In the genomic region with DNA sequence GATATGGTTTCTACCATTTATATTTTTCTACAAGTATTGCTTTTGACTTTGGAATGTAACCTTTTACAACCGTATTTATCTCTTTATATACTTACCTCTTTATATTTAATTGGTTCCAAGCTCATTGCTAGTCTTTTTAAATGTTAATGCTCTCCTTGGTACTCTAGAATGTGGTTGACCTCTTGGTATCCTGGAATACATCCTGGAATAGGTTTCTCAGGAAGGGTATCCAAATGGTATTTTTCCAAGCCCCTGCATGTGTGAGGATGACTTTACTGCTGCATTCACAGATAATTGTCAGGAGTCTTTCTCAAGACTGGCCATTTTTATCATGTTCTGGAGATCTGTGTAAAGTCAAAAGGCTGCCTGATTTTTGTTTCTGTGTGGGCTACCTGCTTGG, we compare ENCODE assay signal across 34 cellular contexts. TPM values are rescaled to one million over a fixed set of nuclear protein-coding genes. Genes with fewer than 3 reads are reported as not detected.
"Had no signal": no experiment of that assay in that cellular context is flagged by ENCODE, and none has a peak within 500 bp of the region (broad histone marks: within the 10 kb centered on the region; RNA-seq: fewer than 3 reads in every experiment).

No MANE protein-coding gene starts in this region.

- H3K27ac ChIP-seq: ascending aorta, cardiac muscle cell, WERI-Rb-1 had no signal

- FAIRE-seq: bronchial epithelial cell, TTC549 had no signal

- H3K4me1 ChIP-seq: ascending aorta had no signal

- ATAC-seq: activated CD8-positive, alpha-beta T cell treated with anti-CD3 and anti-CD28 coated beads for 36 hours; activated naive CD4-positive, alpha-beta T cell treated with anti-CD3 and anti-CD28 coated beads, Interleukin-2, amount 50 U/mL, for 72 hours; activated naive CD8-positive, alpha-beta T cell treated with anti-CD3 and anti-CD28 coated beads, Interleukin-2, amount 50 U/mL, for 24 hours; activated T-cell treated with anti-CD3 and anti-CD28 coated beads, Interleukin-2, amount 50 U/mL, for 4 hours; activated T-cell treated with anti-CD3 and anti-CD28 coated beads, Interleukin-2, amount 50 U/mL, for 72 hours; activated T-helper 17 cell treated with anti-CD3 and anti-CD28 coated beads, Interleukin-2, amount 50 U/mL, for 72 hours had no signal

- H3K4me3 ChIP-seq: ascending aorta, cardiac muscle cell had no signal

- H3K9me3 ChIP-seq: ascending aorta had no signal

- H3K27me3 ChIP-seq: ascending aorta, cardiac muscle cell had no signal

- DNase-seq: activated B cell treated with CpG ODN at 0.5 μM for 24 hours; activated CD4-positive, alpha-beta memory T cell treated with anti-CD3 and anti-CD28 coated beads for 36 hours; activated CD4-positive, alpha-beta T cell treated with anti-CD3 and anti-CD28 coated beads for 4 hours; activated CD4-positive, alpha-beta T cell treated with anti-CD3 and anti-CD28 coated beads, Interleukin-2, amount 10 ng/mL, durations not matched to agents 24 days and 14 days; activated CD4-positive, alpha-beta T cell treated with anti-CD3 and anti-CD28 coated beads, Interleukin-2, amount 50 U/mL, for 1 hour; activated CD4-positive, alpha-beta T cell treated with anti-CD3 and anti-CD28 coated beads, Interleukin-2, amount 50 U/mL, for 4 hours; activated CD4-positive, CD25-positive, alpha-beta regulatory T cell treated with anti-CD3 and anti-CD28 coated beads, Interleukin-2, amount 50 U/mL, for 72 hours; activated CD8-positive, alpha-beta memory T cell treated with anti-CD3 and anti-CD28 coated beads, Interleukin-2, amount 50 U/mL, for 4 hours; activated CD8-positive, alpha-beta T cell treated with anti-CD3 and anti-CD28 coated beads for 36 hours; activated effector memory CD4-positive, alpha-beta T cell treated with anti-CD3 and anti-CD28 coated beads, Interleukin-2, amount 50 U/mL, for 16 hours; activated gamma-delta T cell treated with Interleukin-2 at 50 U/mL for 16 hours; activated naive CD4-positive, alpha-beta T cell; activated naive CD4-positive, alpha-beta T cell treated with anti-CD3 and anti-CD28 coated beads for 36 hours; activated naive CD4-positive, alpha-beta T cell treated with anti-CD3 and anti-CD28 coated beads, Interleukin-2, amount 50 U/mL, for 16 hours; activated naive CD8-positive, alpha-beta T cell treated with anti-CD3 and anti-CD28 coated beads, Interleukin-2, amount 10 ng/mL, durations not matched to agents 7 days and 5 days; activated naive CD8-positive, alpha-beta T cell treated with anti-CD3 and anti-CD28 coated beads, Interleukin-2, amount 50 U/mL, for 24 hours; activated T-cell treated with anti-CD3 and anti-CD28 coated beads for 4 hours; activated T-cell treated with anti-CD3 and anti-CD28 coated beads, Interleukin-2, amount 50 U/mL, for 1 hour; activated T-cell treated with anti-CD3 and anti-CD28 coated beads, Interleukin-2, amount 50 U/mL, for 4 hours; activated T-cell treated with anti-CD3 and anti-CD28 coated beads, Interleukin-2, amount 50 U/mL, for 72 hours; amygdala; anterior cingulate cortex; caudate nucleus; cerebellar nuclear complex; T-helper 1 cell; T-helper 2 cell; T-helper 9 cell; WERI-Rb-1 had no signal

- H3K36me3 ChIP-seq: ascending aorta, cardiac muscle cell, WERI-Rb-1 had no signal

RNA-seq across cellular contexts. Expression of a gene that starts 30.2 kb away (rescaled TPM):
- total RNA-seq: ascending aorta, cardiac muscle cell had no signal
